ENCODE assay signal across 26 cellular contexts in the genomic region with DNA sequence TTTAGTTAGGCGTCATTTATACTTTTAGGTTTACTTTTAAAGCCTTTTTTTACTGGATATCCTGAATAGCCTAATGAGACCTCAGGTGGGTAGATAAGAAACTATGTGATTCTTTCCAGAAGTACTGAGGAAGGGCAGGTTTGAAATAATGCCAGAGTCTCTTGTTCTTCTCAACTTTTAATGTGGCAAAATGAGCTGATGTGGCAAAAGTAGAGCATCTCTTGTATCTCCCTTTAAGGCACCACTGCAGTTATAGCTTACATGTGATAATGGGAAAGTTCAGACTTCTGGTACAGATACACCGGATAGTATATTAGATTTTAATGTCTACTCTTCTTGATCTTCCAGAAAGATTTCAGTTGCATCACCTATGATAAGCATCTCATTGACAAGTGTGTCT.
"Had no signal": no experiment of that assay in that cellular context is flagged by ENCODE, and none has a peak within 500 bp of the region (broad histone marks: within the 10 kb centered on the region; RNA-seq: fewer than 3 reads in every experiment).

No MANE protein-coding gene starts in this region.

- ATAC-seq: esophagus mucosa; gastrocnemius medialis; heart right ventricle; left cardiac atrium; left lung; left ventricle myocardium superior; lower lobe of right lung; naive thymus-derived CD4-positive, alpha-beta T cell had no signal

- H3K4me1 ChIP-seq: esophagus squamous epithelium, gastrocnemius medialis, heart right ventricle, left lung, lower lobe of right lung had no signal

- H3K4me3 ChIP-seq: coronary artery, dorsolateral prefrontal cortex, esophagus squamous epithelium, gastrocnemius medialis, heart right ventricle, left lung, lower lobe of right lung had no signal

- DNase-seq: dermis blood vessel endothelial cell; dorsolateral prefrontal cortex; effector CD4-positive, alpha-beta T cell; effector memory CD4-positive, alpha-beta T cell; erythroblast; esophagus squamous epithelium; foreskin fibroblast; foreskin melanocyte; gastrocnemius medialis; glutamatergic neuron; head of caudate nucleus; heart right ventricle; hippocampal formation; left cardiac atrium; left lung; left ventricle myocardium superior; lower lobe of right lung; mesenchymal stem cell; naive thymus-derived CD4-positive, alpha-beta T cell had no signal

- H3K27ac ChIP-seq: coronary artery, dorsolateral prefrontal cortex, epithelial cell of prostate, esophagus squamous epithelium, gastrocnemius medialis, heart right ventricle, left lung, lower lobe of right lung had no signal

- H3K36me3 ChIP-seq: esophagus squamous epithelium, gastrocnemius medialis, heart right ventricle, left lung, lower lobe of right lung had no signal

- H3K9me3 ChIP-seq: gastrocnemius medialis, lower lobe of right lung had no signal

- FAIRE-seq: colon, endometrium, islet of Langerhans, keratinocyte had no signal

- H3K27me3 ChIP-seq: dorsolateral prefrontal cortex, esophagus squamous epithelium, gastrocnemius medialis, heart right ventricle, left lung had no signal
